In genomic region chr6:42961020-42961470, GRCh38 we compare ENCODE assay signal across 9 cellular contexts. TPM values are rescaled to one million over a fixed set of nuclear protein-coding genes. Genes with fewer than 3 reads are reported as not detected.
A peak's percentile ranks its signal among the peaks of the same experiment; 100 is the strongest.
DNase-seq lines count a peak whose midpoint lies in the region; ATAC-seq and TF ChIP-seq lines count a peak whose summit lies in the region.
"Had no signal": no experiment of that assay in that cellular context is flagged by ENCODE, and none has a peak within 500 bp of the region (broad histone marks: within the 10 kb centered on the region; RNA-seq: fewer than 3 reads in every experiment).

No MANE protein-coding gene starts in this region.

- H2AFZ ChIP-seq in SK-N-SH (ENCODE audit: low read depth): no peak overlapping the region

- no peaks in the 10 kb centered on the region for H3K9me2 ChIP-seq in SK-N-SH

- no peak overlapping the region for H3K27ac Mint-ChIP-seq in activated naive CD4-positive, alpha-beta T cell treated with anti-CD3 and anti-CD28 coated beads, Interleukin-2, amount 10 ng/mL, durations not matched to agents 7 days and 5 days

- TF ChIP-seq CTCF in choroid plexus epithelial cell (conservative IDR thresholded peaks at IDR 0.05; ENCODE audit: low read depth, low read length) (no peak), mucosa of descending colon (IDR thresholded peaks at IDR 0.05) (no peak), upper lobe of left lung (IDR thresholded peaks at IDR 0.05) (no peak), SK-N-SH (IDR thresholded peaks at IDR 0.05) (no peak)

- peaks cover 13% of the 10 kb centered on the region for H3K36me3 Mint-ChIP-seq in activated naive CD4-positive, alpha-beta T cell treated with anti-CD3 and anti-CD28 coated beads, Interleukin-2, amount 10 ng/mL, durations not matched to agents 7 days and 5 days

- WGBS in upper lobe of left lung, 2 donors: 29 to 47% methylated on average over 12 to 15 of the region's 15 CpGs
- WGBS in SK-N-SH (ENCODE audit: low lambda C conversion rate): 74% methylated on average over 15 of the region's 15 CpGs

- H3K27me3 ChIP-seq in upper lobe of left lung (peaks cover 0 to 8% (median 0%) of the 10 kb centered on the region in 4 donors), SK-N-SH (ENCODE audit: insufficient read depth) (no peaks in the 10 kb centered on the region)

- no peaks in the 10 kb centered on the region for H4K20me1 ChIP-seq in SK-N-SH (ENCODE audit: insufficient read depth)

- H3K9me3 ChIP-seq in mucosa of descending colon (no peaks in the 10 kb centered on the region), upper lobe of left lung (no peaks in the 10 kb centered on the region), SK-N-SH (no peaks in the 10 kb centered on the region)

- intact Hi-C loops in mucosa of descending colon (cut with DNase I, micrococcal nuclease): no loop called here

- TF ChIP-seq EP300 in upper lobe of left lung (IDR thresholded peaks at IDR 0.05) (no peak), SK-N-SH (IDR thresholded peaks at IDR 0.05; ENCODE audit: borderline replicate concordance in 1 of 2, low read depth in 1 of 2, low read length in 1 of 2) (no peak)

- no peaks in the 10 kb centered on the region for H3K79me2 ChIP-seq in SK-N-SH (ENCODE audit: insufficient read depth)

- CTCF ChIA-PET in activated naive CD4-positive, alpha-beta T cell treated with anti-CD3 and anti-CD28 coated beads, Interleukin-2, amount 10 ng/mL, durations not matched to agents 7 days and 5 days (lab: Charles Lee): no interaction called here
- CTCF ChIA-PET in SK-N-SH (lab: Yijun Ruan, JAX): interaction anchor here (1.2 kb wide), 1 partner anchor 75 kb away, joined by 3 read pairs; no protein-coding TSS in a partner anchor

- no peak overlapping the region for H3K9ac ChIP-seq in SK-N-SH

- peaks cover 19% of the 10 kb centered on the region for H3K4me1 Mint-ChIP-seq in activated naive CD4-positive, alpha-beta T cell treated with anti-CD3 and anti-CD28 coated beads, Interleukin-2, amount 10 ng/mL, durations not matched to agents 7 days and 5 days

- TF ChIP-seq POLR2A in upper lobe of left lung (IDR thresholded peaks at IDR 0.05): no peak

- H3K27ac ChIP-seq in upper lobe of left lung (peak overlapping the region in 2 of 4 donors; percentile 71 to 74), SK-N-SH (ENCODE audit: low read depth in 2 of 2, low read length in 1 of 2) (no peak overlapping the region)

- H3K36me3 ChIP-seq in mucosa of descending colon (ENCODE audit: low read depth) (no peaks in the 10 kb centered on the region), upper lobe of left lung (peaks cover 5 to 34% (median 16%) of the 10 kb centered on the region in 4 donors), SK-N-SH (replicated peaks in 1 of 2; ENCODE audit: control insufficient read depth in 1 of 2, insufficient read depth in 2 of 2, low read length in 1 of 2) (peaks cover 0 to 19% of the 10 kb centered on the region in 2 experiments)

- POLR2A ChIA-PET in SK-N-SH (lab: Yijun Ruan, JAX): interaction anchor here (0.5 to 1.2 kb wide), 3 partner anchors 8 to 32 kb away, joined by 3 to 8 read pairs (median 4); partner anchors contain the start of gene CNPY3

- H3F3A ChIP-seq in SK-N-SH (replicated peaks; ENCODE audit: insufficient read depth): no peaks in the 10 kb centered on the region

- H3K4me3 ChIP-seq in choroid plexus epithelial cell (ENCODE audit: low read depth, low read length) (peak overlapping the region; percentile 53), mucosa of descending colon (no peak overlapping the region), upper lobe of left lung (peak overlapping the region; percentile 34 to 61 (median 50)), SK-N-SH (ENCODE audit: low read depth in 2 of 2, low read length in 1 of 2) (peak overlapping the region in 1 of 2 experiments; percentile 34; a peak in 2 of 4 replicates)

- TF ChIP-seq RAD21 in SK-N-SH (IDR thresholded peaks at IDR 0.05; ENCODE audit: low read length): no peak

- ATAC-seq in mucosa of descending colon (peak; percentile 10), upper lobe of left lung (ENCODE audit: low FRiP score in 2 of 2) (no peak), GM21515 (IDR thresholded peaks at IDR 0.05; ENCODE audit: unreplicated experiment) (no peak), HG03108 (IDR thresholded peaks at IDR 0.05; ENCODE audit: unreplicated experiment) (no peak)

- no peak for DNase-seq in activated naive CD4-positive, alpha-beta T cell treated with anti-CD3 and anti-CD28 coated beads, Interleukin-2, amount 10 ng/mL, durations not matched to agents 7 days and 5 days
- DNase-seq in activated naive CD4-positive, alpha-beta T cell treated with Interleukin-2 at 50 U/mL for 16 hours: no peak
- no peak for DNase-seq in choroid plexus epithelial cell (ENCODE audit: low read depth)
- DNase-seq in mucosa of descending colon: no peak
- DNase-seq in upper lobe of left lung: no peak
- DNase-seq in SK-N-SH: no peak
- DNase-seq: NCI-H1048 had no signal

- no peak overlapping the region for H3K4me2 ChIP-seq in SK-N-SH

- peaks cover 24% of the 10 kb centered on the region for H3K27me3 Mint-ChIP-seq in activated naive CD4-positive, alpha-beta T cell treated with anti-CD3 and anti-CD28 coated beads, Interleukin-2, amount 10 ng/mL, durations not matched to agents 7 days and 5 days

- H3K4me1 ChIP-seq in mucosa of descending colon (ENCODE audit: low read depth): peaks cover 5% of the 10 kb centered on the region
- H3K4me1 ChIP-seq in upper lobe of left lung: peaks cover 7 to 19% (median 13%) of the 10 kb centered on the region in 4 donors
- peaks cover 0 to 7% of the 10 kb centered on the region in 2 experiments; a peak in 1 of 4 replicates for H3K4me1 ChIP-seq in SK-N-SH (ENCODE audit: control insufficient read depth in 1 of 2, insufficient read depth in 2 of 2, low read depth in 1 of 2, low read length in 1 of 2)

- peak overlapping the region; percentile 50 for H3K4me3 Mint-ChIP-seq in activated naive CD4-positive, alpha-beta T cell treated with anti-CD3 and anti-CD28 coated beads, Interleukin-2, amount 10 ng/mL, durations not matched to agents 7 days and 5 days

- H3K9me3 Mint-ChIP-seq in activated naive CD4-positive, alpha-beta T cell treated with anti-CD3 and anti-CD28 coated beads, Interleukin-2, amount 10 ng/mL, durations not matched to agents 7 days and 5 days: no peaks in the 10 kb centered on the region

TF ChIP-seq in SK-N-SH, 30 proteins besides CTCF, POLR2A, EP300 and RAD21:
- TF ChIP-seq IRF3 (IDR thresholded peaks at IDR 0.05; ENCODE audit: low read depth, low read length): no peak
- no peak for TF ChIP-seq FOXM1 (IDR thresholded peaks at IDR 0.05; ENCODE audit: low read depth)
- TF ChIP-seq POLR2AphosphoS5 (IDR thresholded peaks at IDR 0.05; ENCODE audit: low read depth, low read length): no peak
TF ChIP-seq in SK-N-SH: peak in this region for 0.

RNA-seq across cellular contexts. Expression of gene GNMT, which starts 0.5 kb away (rescaled TPM):
- total RNA-seq in mucosa of descending colon (under 1 TPM in 2 of 3 donors, not detected in 1; 0.75 to 0.76 TPM), upper lobe of left lung (10 to 100 TPM in 1 of 6 donors, 1 to 10 TPM in 4, not detected in 1; 1.9 to 10.5 (median 8.5) TPM)
- polyA plus RNA-seq in SK-N-SH (2012; rRNA removed): 1.4 and 2.0 TPM in 2 replicates
- 0.48 and 0.56 TPM in 2 replicates for polyA plus RNA-seq in SK-N-SH (2012; cell fraction: cytosol; rRNA removed)
- polyA plus RNA-seq in SK-N-SH (2012; cell fraction: nucleus; rRNA removed): 11.9 and 12.7 TPM in 2 replicates

RNA-seq across cellular contexts. Expression of gene PEX6, which starts 17.9 kb away (rescaled TPM):
- total RNA-seq in mucosa of descending colon (10 to 100 TPM; 14.3 to 38.6 (median 20.6) TPM), upper lobe of left lung (10 to 100 TPM in 5 of 6 donors, 1 to 10 TPM in 1; 6.5 to 36.7 (median 21.0) TPM)
- polyA plus RNA-seq in SK-N-SH (2012; rRNA removed): 12.5 and 15.3 TPM in 2 replicates
- polyA plus RNA-seq in SK-N-SH (2012; cell fraction: cytosol; rRNA removed): 5.2 and 8.4 TPM in 2 replicates
- polyA plus RNA-seq in SK-N-SH (2012; cell fraction: nucleus; rRNA removed): 57.9 and 73.6 TPM in 2 replicates

RNA-seq across cellular contexts. Expression of gene PPP2R5D, which starts 23.3 kb away (rescaled TPM):
- total RNA-seq in mucosa of descending colon (10 to 100 TPM; 35.9 to 45.0 (median 38.8) TPM), upper lobe of left lung (10 to 100 TPM; 22.8 to 45.1 (median 27.3) TPM)
- 37.6 and 38.6 TPM in 2 replicates for polyA plus RNA-seq in SK-N-SH (2012; rRNA removed)
- 31.0 and 31.8 TPM in 2 replicates for polyA plus RNA-seq in SK-N-SH (2012; cell fraction: cytosol; rRNA removed)
- polyA plus RNA-seq in SK-N-SH (2012; cell fraction: nucleus; rRNA removed): 58.5 and 70.9 TPM in 2 replicates

RNA-seq across cellular contexts. Expression of gene CNPY3, which starts 31.8 kb away (rescaled TPM):
- 10 to 100 TPM; 18.4 to 30.5 (median 23.5) TPM for total RNA-seq in mucosa of descending colon
- 10 to 100 TPM; 32.4 to 95.2 (median 50.3) TPM for total RNA-seq in upper lobe of left lung
- polyA plus RNA-seq in SK-N-SH (2012; rRNA removed): 59.2 and 77.5 TPM in 2 replicates
- polyA plus RNA-seq in SK-N-SH (2012; cell fraction: cytosol; rRNA removed): 50.5 and 59.8 TPM in 2 replicates
- 53.7 and 63.5 TPM in 2 replicates for polyA plus RNA-seq in SK-N-SH (2012; cell fraction: nucleus; rRNA removed)

RNA-seq across cellular contexts. Expression of gene PTCRA, which starts 45.2 kb away (rescaled TPM):
- not detected for total RNA-seq in mucosa of descending colon
- 10 to 100 TPM in 1 of 6 donors, 1 to 10 TPM in 3, not detected in 2; 3.3 to 10.7 (median 7.1) TPM for total RNA-seq in upper lobe of left lung
- polyA plus RNA-seq in SK-N-SH (2012; rRNA removed): not detected in 2 replicates
- polyA plus RNA-seq in SK-N-SH (2012; cell fraction: cytosol; rRNA removed): not detected in 2 replicates
- not detected in 2 replicates for polyA plus RNA-seq in SK-N-SH (2012; cell fraction: nucleus; rRNA removed)
